In genomic region chr11:2704356-2704755, GRCh38 we compare ENCODE assay signal across 16 cellular contexts.
"Had no signal": no experiment of that assay in that cellular context is flagged by ENCODE, and none has a peak within 500 bp of the region (broad histone marks: within the 10 kb centered on the region; RNA-seq: fewer than 3 reads in every experiment).

No MANE protein-coding gene starts in this region.

- H3K9me3 ChIP-seq: gastrocnemius medialis, pancreas, transverse colon had no signal

- H3K4me1 ChIP-seq: pancreas had no signal

- H3K27ac ChIP-seq: dorsolateral prefrontal cortex, pancreas, transverse colon had no signal

- H3K4me3 Mint-ChIP-seq: activated naive CD4-positive, alpha-beta T cell treated with anti-CD3 and anti-CD28 coated beads for 36 hours; endodermal cell; T-cell had no signal

- H3K27ac Mint-ChIP-seq: activated naive CD4-positive, alpha-beta T cell treated with anti-CD3 and anti-CD28 coated beads for 36 hours; activated T-helper 2 cell treated with anti-CD3 and anti-CD28 coated beads, Interferon-gamma antibody, Interleukin-2, Interleukin-4, amounts not matched to agents 10 μg/mL and 5 μg/mL and 100 μg/mL, durations not matched to agents 14 hours and 24 hours and 36 hours; endodermal cell; T-cell had no signal

- H3K36me3 ChIP-seq: gastrocnemius medialis, pancreas, transverse colon had no signal

- H3K4me3 ChIP-seq: dorsolateral prefrontal cortex, gastrocnemius medialis, pancreas, transverse colon had no signal

- ATAC-seq: gastrocnemius medialis, pancreas, T-cell had no signal

- H3K9me3 Mint-ChIP-seq: activated naive CD4-positive, alpha-beta T cell treated with anti-CD3 and anti-CD28 coated beads for 36 hours had no signal

- H3K27me3 Mint-ChIP-seq: T-cell had no signal

- H3K27me3 ChIP-seq: dorsolateral prefrontal cortex, gastrocnemius medialis, pancreas, transverse colon had no signal

- DNase-seq: activated CD4-positive, alpha-beta T cell treated with anti-CD3 and anti-CD28 coated beads for 1 hour; activated CD4-positive, alpha-beta T cell treated with anti-CD3 and anti-CD28 coated beads, Interleukin-2, amount 50 U/mL, for 4 hours; activated naive CD4-positive, alpha-beta T cell treated with anti-CD3 and anti-CD28 coated beads for 36 hours; endodermal cell; erythroblast; gastrocnemius medialis; islet precursor cell; stimulated activated CD4-positive, alpha-beta T cell treated with anti-CD3 and anti-CD28 coated beads, Interleukin-2, amount 100 ng/mL, for 48 hours; stimulated activated naive CD4-positive, alpha-beta T cell treated with Interleukin-2 at 50 U/mL for 16 hours; substantia nigra; T-cell; T1000; transverse colon had no signal
